ENCODE assay signal across 16 cellular contexts in genomic region chr7:50502947-50503346, GRCh38. TPM values are rescaled to one million over a fixed set of nuclear protein-coding genes. Genes with fewer than 3 reads are reported as not detected.
A peak's percentile ranks its signal among the peaks of the same experiment; 100 is the strongest.
DNase-seq lines count a peak whose midpoint lies in the region; ATAC-seq and TF ChIP-seq lines count a peak whose summit lies in the region.
"Had no signal": no experiment of that assay in that cellular context is flagged by ENCODE, and none has a peak within 500 bp of the region (broad histone marks: within the 10 kb centered on the region; RNA-seq: fewer than 3 reads in every experiment).

No MANE protein-coding gene starts in this region.

- no peaks in the 10 kb centered on the region for H3K4me1 ChIP-seq in lower lobe of right lung
- H3K4me1 ChIP-seq in stomach smooth muscle (ENCODE audit: control insufficient read depth, insufficient read depth, low read length) = peaks cover 18% of the 10 kb centered on the region

- H3K27ac ChIP-seq in epithelial cell of prostate = peak overlapping the region; percentile 51
- peak overlapping the region; percentile 65 for H3K27ac ChIP-seq in lower lobe of right lung
- peak overlapping the region; percentile 24 for H3K27ac ChIP-seq in stomach smooth muscle (ENCODE audit: low read length)

- no peaks in the 10 kb centered on the region for H3K36me3 ChIP-seq in lower lobe of right lung
- H3K36me3 ChIP-seq in stomach smooth muscle (ENCODE audit: control insufficient read depth in 2 of 2, insufficient read depth in 2 of 2, low read length in 2 of 2) = no peaks in the 10 kb centered on the region
- H3K36me3 ChIP-seq: ascending aorta had no signal

- H3K9me3 ChIP-seq in lower lobe of right lung (no peaks in the 10 kb centered on the region), stomach smooth muscle (ENCODE audit: control insufficient read depth in 2 of 2, low read length in 2 of 2) (no peaks in the 10 kb centered on the region)
- H3K9me3 ChIP-seq: ascending aorta had no signal

- peak overlapping the region in 1 of 2 donors; percentile 3 for H3K9ac ChIP-seq in stomach smooth muscle (ENCODE audit: low read length in 2 of 2)

- TF ChIP-seq CTCF in lower lobe of right lung (IDR thresholded peaks at IDR 0.05) = no peak

- DNase-seq in M059J (ENCODE audit: low read depth) (peak; percentile 28), epithelial cell of prostate (ENCODE audit: low read depth, low spot score) (no peak), lower lobe of right lung (no peak), HuH-7.5 (ENCODE audit: low spot score) (no peak)
- DNase-seq: activated CD4-positive, alpha-beta memory T cell treated with anti-CD3 and anti-CD28 coated beads, Interleukin-2, amount 10 ng/mL, durations not matched to agents 7 days and 5 days; DMS53; effector CD8-positive, alpha-beta T cell; natural killer cell; NCI-H2029 treated with DMSO at 0.1 percent for 48 hours; NCI-H774 had no signal

- no peaks in the 10 kb centered on the region for H3K27me3 ChIP-seq in lower lobe of right lung (ENCODE audit: low read depth)
- no peaks in the 10 kb centered on the region for H3K27me3 ChIP-seq in stomach smooth muscle (ENCODE audit: control insufficient read depth in 1 of 2, insufficient read depth in 2 of 2, low read length in 2 of 2)
- H3K27me3 ChIP-seq: ascending aorta had no signal

- ATAC-seq in lower lobe of right lung (peak in 1 of 2 donors; percentile 44), HG02973 (IDR thresholded peaks at IDR 0.05; ENCODE audit: unreplicated experiment) (no peak), GM21515 (IDR thresholded peaks at IDR 0.05; ENCODE audit: unreplicated experiment) (no peak), GM21367 (IDR thresholded peaks at IDR 0.05; ENCODE audit: unreplicated experiment) (no peak)
- ATAC-seq: activated T-helper 17 cell treated with anti-CD3 and anti-CD28 coated beads, Interleukin-2, amount 50 U/mL, for 72 hours; natural killer cell had no signal

- intact Hi-C loops in lower lobe of right lung (cut with DNase I) = no loop called here

- H3K4me3 ChIP-seq in lower lobe of right lung = no peak overlapping the region
- no peak overlapping the region for H3K4me3 ChIP-seq in stomach smooth muscle (ENCODE audit: low read length in 2 of 2)
- H3K4me3 ChIP-seq: ascending aorta had no signal

RNA-seq across cellular contexts. Expression of gene FIGNL1, which starts 52.8 kb away (rescaled TPM):
- total RNA-seq in M059J (2014; rRNA removed; shearing (Covaris generic)) = 32.0 and 33.1 TPM in 2 replicates
- total RNA-seq in lower lobe of right lung = 5.0 TPM
